Comparison of ENCODE assay signal across 10 cellular contexts in the genomic region with DNA sequence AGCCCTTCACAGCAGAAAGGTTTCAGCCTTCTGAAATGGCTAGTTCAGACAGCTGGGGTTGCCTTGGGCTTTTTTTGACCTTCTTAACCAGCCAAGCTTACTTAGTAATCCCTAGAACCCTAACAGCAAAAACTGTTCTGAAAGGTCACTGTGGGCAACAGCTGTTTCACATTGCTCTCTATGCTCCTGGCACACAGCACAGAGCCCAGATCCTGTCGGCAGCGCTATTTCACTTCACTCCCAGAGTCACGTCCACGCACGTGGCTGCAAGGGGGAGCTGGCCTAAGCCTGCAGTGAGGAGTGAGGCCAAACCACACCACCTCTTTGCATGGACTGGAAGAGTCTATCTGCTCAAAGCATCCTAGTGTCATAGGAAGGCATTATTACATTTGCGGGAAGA. TPM values are rescaled to one million over a fixed set of nuclear protein-coding genes. Genes with fewer than 3 reads are reported as not detected.
DNase-seq lines count a peak whose midpoint lies in the region; ATAC-seq and TF ChIP-seq lines count a peak whose summit lies in the region.
"Had no signal": no experiment of that assay in that cellular context is flagged by ENCODE, and none has a peak within 500 bp of the region (broad histone marks: within the 10 kb centered on the region; RNA-seq: fewer than 3 reads in every experiment).

No MANE protein-coding gene starts in this region.

- TF ChIP-seq CTCF in PC-3 (conservative IDR thresholded peaks at IDR 0.05; ENCODE audit: low read depth, low read length): no peak

- POLR2A ChIA-PET in PC-3 (lab: Charles Lee; ENCODE audit: unreplicated experiment): no interaction called here

- no peak overlapping the region for H3K9ac ChIP-seq in PC-3 (ENCODE audit: low read length)

- CTCF ChIA-PET in PC-3 (lab: Charles Lee): no interaction called here

- intact Hi-C loops in right cardiac atrium (cut with DNase I) (no loop called here), PC-3 (cut with micrococcal nuclease) (no loop called here)

- H3K4me2 ChIP-seq in PC-3 (ENCODE audit: low read length): no peak overlapping the region

- peak; percentile 70 for ATAC-seq in GM18861 (IDR thresholded peaks at IDR 0.05; ENCODE audit: unreplicated experiment)
- ATAC-seq in HG03469 (IDR thresholded peaks at IDR 0.05; ENCODE audit: unreplicated experiment): peak; percentile 58
- ATAC-seq in right cardiac atrium: peak; percentile 82 to 84
- no peak for ATAC-seq in PC-3

- DNase-seq in HCEC 1CT (peak; percentile 40), right cardiac atrium (peak; percentile 61 to 73 (median 61)), activated gamma-delta T cell treated with Interleukin-2 at 50 U/mL for 16 hours (no peak), OCI-M1 (lab: John Stamatoyannopoulos, UW) (no peak), PC-3 (no peak), LoVo (ENCODE audit: low spot score) (no peak)
- DNase-seq: activated CD4-positive, alpha-beta T cell treated with anti-CD3 and anti-CD28 coated beads for 4 hours; DMS79 had no signal

- no peaks in the 10 kb centered on the region for H3K36me3 ChIP-seq in PC-3 (ENCODE audit: low read depth, low read length)

- no peaks in the 10 kb centered on the region for H3K9me2 ChIP-seq in PC-3 (replicated peaks; ENCODE audit: low read length)

- H3K27ac ChIP-seq in right cardiac atrium (ENCODE audit: low read length) (no peak overlapping the region), PC-3 (ENCODE audit: low read length) (no peak overlapping the region)

- H3K4me1 ChIP-seq in right cardiac atrium (ENCODE audit: control insufficient read depth, insufficient read depth, low read length) (no peaks in the 10 kb centered on the region), PC-3 (ENCODE audit: insufficient read depth, low read length) (peaks cover 37% of the 10 kb centered on the region)

- H3K9me3 ChIP-seq in right cardiac atrium (ENCODE audit: control insufficient read depth, low read length) (no peaks in the 10 kb centered on the region), PC-3 (ENCODE audit: low read length) (no peaks in the 10 kb centered on the region)

- H2AFZ ChIP-seq in PC-3 (ENCODE audit: low read length): no peak overlapping the region

- 37% methylated on average over 6 of the region's 6 CpGs for WGBS in right cardiac atrium

- H3K79me2 ChIP-seq in PC-3 (ENCODE audit: low read length): peaks cover 54% of the 10 kb centered on the region

- BruUV-seq in PC-3 (replicated peaks; lab: Mats Ljungman, UMichigan): no TSS peak

- no peaks in the 10 kb centered on the region for H3F3A ChIP-seq in PC-3 (ENCODE audit: low read length, unreplicated experiment)

- no peak overlapping the region for H3K4me3 ChIP-seq in right cardiac atrium (ENCODE audit: low read length)
- no peak overlapping the region for H3K4me3 ChIP-seq in PC-3 (ENCODE audit: low read length)

- no peaks in the 10 kb centered on the region for H4K20me1 ChIP-seq in PC-3 (ENCODE audit: low read length)

- H3K27me3 ChIP-seq in right cardiac atrium (ENCODE audit: control insufficient read depth, insufficient read depth) (no peaks in the 10 kb centered on the region), PC-3 (ENCODE audit: low read length) (no peaks in the 10 kb centered on the region)

RNA-seq across cellular contexts. Expression of a gene that starts 32.0 kb away (rescaled TPM):
- total RNA-seq in right cardiac atrium (1 to 10 TPM; 6.7 to 8.1 (median 6.8) TPM), PC-3 (2014; rRNA removed) (3.1 and 3.3 TPM in 2 replicates)
- polyA plus RNA-seq in right cardiac atrium: 2.7 TPM

RNA-seq across cellular contexts. Expression of a gene that starts 32.4 kb away (rescaled TPM):
- total RNA-seq in right cardiac atrium (10 to 100 TPM; 15.7 to 18.3 (median 17.0) TPM), PC-3 (2014; rRNA removed) (7.6 and 7.8 TPM in 2 replicates)
- polyA plus RNA-seq in right cardiac atrium: 11.6 TPM

Comparison
In these comparisons a context has a peak if more than half of its experiments do, and no peak if none do; other contexts are left out.
1. DNase-seq: peak in HCEC 1CT (single experiment) and right cardiac atrium (3 of 3); none in activated gamma-delta T cell treated with Interleukin-2 at 50 U/mL for 16 hours (single experiment), OCI-M1 (single experiment), PC-3 (single experiment) and LoVo (single experiment).